Comparison of ENCODE assay signal across 23 cellular contexts in genomic region chr22:17451251-17451765, GRCh38.
DNase-seq lines count a peak whose midpoint lies in the region; ATAC-seq, FAIRE-seq and TF ChIP-seq lines count a peak whose summit lies in the region.
"Had no signal": no experiment of that assay in that cellular context is flagged by ENCODE, and none has a peak within 500 bp of the region (broad histone marks: within the 10 kb centered on the region; RNA-seq: fewer than 3 reads in every experiment).

No MANE protein-coding gene starts in this region.

- CTCF ChIA-PET in K562 (lab: Yijun Ruan, JAX; ENCODE audit: low intra/inter-chr PET ratio): no interaction called here

- peaks cover 7% of the 10 kb centered on the region; the same call in 1 of the 2 replicates for H3K36me3 ChIP-seq in HUES6 (ENCODE audit: control insufficient read depth, insufficient read depth, low read length)
- H3K36me3 ChIP-seq in K562 (ENCODE audit: control insufficient read depth, insufficient read depth, low read length): no peaks in the 10 kb centered on the region
- H3K36me3 ChIP-seq in upper lobe of right lung: no peaks in the 10 kb centered on the region
- H3K36me3 ChIP-seq: BLaER1 treated with 17β-estradiol and CSF1 and Interleukin-3, amounts not matched to agents 10 nM and 100 nM; HAP-1 had no signal

- H3K9ac ChIP-seq in HUES6 (ENCODE audit: low read length) (peak overlapping the region; percentile 4), K562 (ENCODE audit: insufficient read depth in 1 of 2, low read depth in 2 of 2, low read length in 2 of 2) (no peak overlapping the region)
- H3K9ac ChIP-seq: BLaER1 treated with 17β-estradiol and CSF1 and Interleukin-3, amounts not matched to agents 10 nM and 100 nM; SK-N-SH had no signal

- intact Hi-C loops in K562 (cut with micrococcal nuclease) (no loop called here), upper lobe of right lung (cut with DNase I) (no loop called here)

- no peak for FAIRE-seq in K562 (lab: Jason Lieb, UNC)
- FAIRE-seq: D721Med had no signal

- POLR2A ChIA-PET in K562 (lab: Yijun Ruan, JAX): interaction anchor here (2.3 kb wide), 1 partner anchor 9 kb away, joined by 8 read pairs; no protein-coding TSS in a partner anchor

- H3K4me3 ChIP-seq in HUES6 (ENCODE audit: low read depth, low read length): no peak overlapping the region
- H3K4me3 ChIP-seq in K562: no peak overlapping the region
- H3K4me3 ChIP-seq in upper lobe of right lung: no peak overlapping the region
- H3K4me3 ChIP-seq: BLaER1 treated with 17β-estradiol and CSF1 and Interleukin-3, amounts not matched to agents 10 nM and 100 nM; HAP-1 had no signal

- DNase-seq in K562 (ENCODE audit: extremely low read depth in 1 of 4, low spot score in 3 of 4): no peak
- peak; percentile 88 for DNase-seq in islet precursor cell
- DNase-seq in upper lobe of right lung: no peak
- no peak for DNase-seq in hippocampal formation (lab: John Stamatoyannopoulos, UW)
- DNase-seq in NCI-H345 (lab: John Stamatoyannopoulos, UW): no peak
- no peak for DNase-seq in cerebellar cortex (ENCODE audit: low spot score)
- DNase-seq: CD8-positive, alpha-beta memory T cell; DMS79; KBM-7; MV-4-11; NCI-H1694 treated with DMSO at 0.1 percent for 48 hours; NCI-H2107; NCI-H510A treated with DMSO at 0.1 percent for 48 hours; NCI-H774; PC-3; RPMI8226; SHP77 treated with DMSO at 0.1 percent for 48 hours; SK-N-SH had no signal

- H3K4me1 ChIP-seq in HUES6 (ENCODE audit: control insufficient read depth, insufficient read depth, low read length): peaks cover 20% of the 10 kb centered on the region
- no peaks in the 10 kb centered on the region for H3K4me1 ChIP-seq in K562 (replicated peaks in 1 of 2; ENCODE audit: control insufficient read depth in 2 of 2, insufficient read depth in 2 of 2, low read length in 2 of 2)
- no peaks in the 10 kb centered on the region for H3K4me1 ChIP-seq in upper lobe of right lung
- H3K4me1 ChIP-seq: BLaER1 treated with 17β-estradiol and CSF1 and Interleukin-3, amounts not matched to agents 10 nM and 100 nM; HAP-1 had no signal

- no peak for TF ChIP-seq POLR2A in K562 (conservative IDR thresholded peaks at IDR 0.05)

- in situ Hi-C loops in K562 (cut with MboI): no loop called here

- no peaks in the 10 kb centered on the region for H3K79me2 ChIP-seq in K562 (ENCODE audit: control insufficient read depth, insufficient read depth, low read length)

- no peak overlapping the region for H2AFZ ChIP-seq in K562 (ENCODE audit: low read depth, low read length)

- H3K9me3 ChIP-seq in HUES6 (ENCODE audit: control insufficient read depth, insufficient read depth, low read depth, low read length) (peaks cover 9% of the 10 kb centered on the region; the same call in 1 of the 2 replicates), K562 (replicated peaks; ENCODE audit: control insufficient read depth, insufficient read depth, low read depth, low read length) (no peaks in the 10 kb centered on the region), upper lobe of right lung (no peaks in the 10 kb centered on the region)
- H3K9me3 ChIP-seq: HAP-1, SK-N-SH had no signal

- BruUV-seq in K562 (replicated peaks; lab: Mats Ljungman, UMichigan): no TSS peak

- no peak for TF ChIP-seq RAD21 in K562 (CRISPR knock-in tag; conservative IDR thresholded peaks at IDR 0.05 in 1 of 2, IDR thresholded peaks at IDR 0.05 in 1 of 2)

- H3K9me1 ChIP-seq in K562 (ENCODE audit: control insufficient read depth, insufficient read depth, low read length): no peaks in the 10 kb centered on the region

- H3K4me2 ChIP-seq in K562 (ENCODE audit: insufficient read depth, low read length): no peak overlapping the region
- H3K4me2 ChIP-seq: BLaER1 treated with 17β-estradiol and CSF1 and Interleukin-3, amounts not matched to agents 10 nM and 100 nM; SK-N-SH had no signal

- H3K27me3 ChIP-seq in HUES6 (ENCODE audit: control insufficient read depth, insufficient read depth, low read length) (no peaks in the 10 kb centered on the region), K562 (ENCODE audit: control insufficient read depth in 2 of 2, insufficient read depth in 2 of 2, low read length in 2 of 2) (peaks cover 14 to 17% of the 10 kb centered on the region in 2 experiments; a peak in 3 of 5 replicates), upper lobe of right lung (no peaks in the 10 kb centered on the region)
- H3K27me3 ChIP-seq: BLaER1 treated with 17β-estradiol and CSF1 and Interleukin-3, amounts not matched to agents 10 nM and 100 nM had no signal

- ATAC-seq in K562: no peak
- ATAC-seq in upper lobe of right lung: peak; percentile 14
- ATAC-seq: PC-3 had no signal

- TF ChIP-seq EP300 in K562 (IDR thresholded peaks at IDR 0.05; ENCODE audit: low read length): no peak

- H3K27ac ChIP-seq in HUES6 (ENCODE audit: low read depth, low read length) (peak overlapping the region; percentile 41; the same call in 1 of the 2 replicates), K562 (ENCODE audit: extremely low read depth, low read depth, low read length) (no peak overlapping the region), upper lobe of right lung (no peak overlapping the region)
- H3K27ac ChIP-seq: BLaER1 treated with 17β-estradiol and CSF1 and Interleukin-3, amounts not matched to agents 10 nM and 100 nM; HL-60 had no signal

- TF ChIP-seq CTCF in K562 (IDR thresholded peaks at IDR 0.05 in 2 of 3, conservative IDR thresholded peaks at IDR 0.05 in 1 of 3; ENCODE audit: insufficient read depth in 2 of 3, low read depth in 1 of 3, low read length in 3 of 3): no peak
- no peak for TF ChIP-seq CTCF in upper lobe of right lung (IDR thresholded peaks at IDR 0.05)

- WGBS in K562 (ENCODE audit: insufficient coverage, low coverage, missing lambda C conversion rate): 5% methylated on average over 5 of the region's 5 CpGs

- H4K20me1 ChIP-seq in K562 (replicated peaks; ENCODE audit: control insufficient read depth, insufficient read depth, low read length): no peaks in the 10 kb centered on the region
- H4K20me1 ChIP-seq: BLaER1 treated with 17β-estradiol and CSF1 and Interleukin-3, amounts not matched to agents 10 nM and 100 nM had no signal

TF ChIP-seq in K562, 482 proteins besides CTCF, POLR2A, EP300 and RAD21:
- TF ChIP-seq ETV1 (tag; conservative IDR thresholded peaks at IDR 0.05; ENCODE audit: low read depth): 0 out of 2 replicates have a peak, but pooled peaks have one; percentile 25
- no peak for TF ChIP-seq ZFPM2 (CRISPR knock-in tag; IDR thresholded peaks at IDR 0.05)
